1 cellular context compared by ENCODE assay signal in genomic region chr6:158789115-158789917, GRCh38.
TF ChIP-seq lines count a peak whose summit lies in the region.

No MANE protein-coding gene starts in this region.

TF ChIP-seq in liver, 16 proteins besides CTCF, POLR2A, EP300 and RAD21 (continued from another document):
- TF ChIP-seq HNF4A (conservative IDR thresholded peaks at IDR 0.05): peak in 1 of 2 donors; percentile 35
- TF ChIP-seq ZBTB33 (IDR thresholded peaks at IDR 0.05): no peak
- TF ChIP-seq TAF1 (conservative IDR thresholded peaks at IDR 0.05): no peak
- peak; percentile 19 for TF ChIP-seq YY1 (IDR thresholded peaks at IDR 0.05)
- TF ChIP-seq RXRA (IDR thresholded peaks at IDR 0.05): no peak
